In the genomic region with DNA sequence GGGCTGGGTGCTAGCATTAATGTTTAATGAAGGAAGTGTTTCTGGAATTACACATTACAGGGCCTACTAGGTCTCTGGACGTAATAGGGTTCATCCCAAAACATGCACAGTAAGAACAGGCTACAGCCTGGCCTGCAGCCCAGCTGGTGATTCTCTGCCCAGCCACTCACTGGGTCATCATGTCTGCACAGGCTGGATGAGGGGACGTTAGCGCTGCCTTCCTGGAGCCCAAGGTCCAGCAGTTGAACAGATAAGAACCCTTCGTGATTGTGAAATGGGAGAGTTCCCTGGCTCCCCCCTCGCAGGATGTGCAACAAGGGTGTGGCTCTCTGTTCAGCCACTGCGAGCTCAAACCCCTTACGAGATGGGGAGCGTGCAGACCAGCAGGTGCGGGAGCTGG, we compare ENCODE assay signal across 19 cellular contexts.
"Had no signal": no experiment of that assay in that cellular context is flagged by ENCODE, and none has a peak within 500 bp of the region (broad histone marks: within the 10 kb centered on the region; RNA-seq: fewer than 3 reads in every experiment).

No MANE protein-coding gene starts in this region.

- H3K4me1 ChIP-seq: upper lobe of left lung had no signal

- H3K9me3 ChIP-seq: upper lobe of left lung had no signal

- H3K27ac ChIP-seq: epithelial cell of prostate, parathyroid adenoma, upper lobe of left lung, WERI-Rb-1 had no signal

- DNase-seq: activated CD4-positive, alpha-beta T cell treated with anti-CD3 and anti-CD28 coated beads for 1 hour; activated CD8-positive, alpha-beta memory T cell treated with anti-CD3 and anti-CD28 coated beads, Interleukin-2, amount 50 U/mL, for 4 hours; activated T-cell treated with anti-CD3 and anti-CD28 coated beads, Interleukin-2, amount 50 U/mL, for 24 hours; amniotic stem cell; cerebellar nuclear complex; foreskin melanocyte; nephron progenitor cell; nucleus accumbens; right cardiac atrium; stimulated activated CD4-positive, alpha-beta T cell treated with anti-CD3 and anti-CD28 coated beads, Interleukin-12 subunit alpha, Interleukin-12 subunit beta, amount 100 ng/mL, for 4 hours; stimulated activated CD4-positive, alpha-beta T cell treated with anti-CD3 and anti-CD28 coated beads, Interleukin-4, amount 100 ng/mL, for 4 hours; stimulated activated naive CD8-positive, alpha-beta T cell treated with anti-CD3 and anti-CD28 coated beads, Interleukin-15, Interleukin-2, amounts not matched to agents 100 U/mL and 50 U/mL, for 24 hours; T-helper 1 cell; upper lobe of left lung; WERI-Rb-1 had no signal

- H3K4me3 ChIP-seq: coronary artery, upper lobe of left lung had no signal

- H3K36me3 ChIP-seq: upper lobe of left lung, WERI-Rb-1 had no signal

- ATAC-seq: activated T-helper 17 cell treated with anti-CD3 and anti-CD28 coated beads, Interleukin-2, amount 50 U/mL, for 72 hours; stimulated activated naive CD8-positive, alpha-beta T cell treated with anti-CD3 and anti-CD28 coated beads, Interleukin-15, Interleukin-2, amounts not matched to agents 100 U/mL and 50 U/mL, for 24 hours had no signal

- H3K27me3 ChIP-seq: upper lobe of left lung had no signal
